8 cellular contexts compared by ENCODE assay signal in the genomic region with DNA sequence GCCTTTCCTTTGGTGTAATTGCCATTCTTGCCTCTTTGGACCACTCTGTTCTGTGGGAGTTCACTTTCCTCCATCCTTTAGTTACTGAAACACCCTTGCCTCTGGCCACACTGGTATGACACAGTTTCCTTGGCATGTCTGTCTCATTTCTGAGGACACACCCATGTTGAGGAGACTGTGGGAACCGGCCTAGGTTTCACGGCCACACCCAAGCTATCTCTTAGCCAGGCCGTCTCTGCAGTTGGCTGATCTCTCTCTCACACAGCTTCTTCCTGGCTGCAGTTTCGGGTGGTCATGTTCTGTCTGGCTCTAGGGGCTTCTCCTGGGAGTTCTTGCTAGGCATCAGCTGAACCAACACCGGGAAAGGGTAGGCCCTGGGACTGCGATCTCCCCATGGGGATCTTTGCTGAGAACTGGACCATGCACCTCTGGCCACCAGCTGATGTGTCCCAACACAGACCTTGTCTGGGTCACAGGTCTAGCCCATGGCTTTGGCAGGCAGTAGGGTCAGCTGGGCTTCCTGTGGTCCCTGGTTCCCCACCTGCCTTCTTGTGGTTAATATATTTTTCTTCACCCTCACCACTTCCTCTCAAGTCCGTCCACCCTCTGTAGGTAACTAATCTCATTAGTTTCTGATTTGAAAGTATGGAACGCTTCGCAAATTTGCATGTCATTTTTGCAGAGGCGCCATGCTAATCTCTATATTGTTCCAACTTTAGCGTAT. TPM values are rescaled to one million over a fixed set of nuclear protein-coding genes. Genes with fewer than 3 reads are reported as not detected.
DNase-seq lines count a peak whose midpoint lies in the region; ATAC-seq and TF ChIP-seq lines count a peak whose summit lies in the region.

No MANE protein-coding gene starts in this region.

- intact Hi-C loops in aorta (cut with DNase I), result no loop called here

- peaks cover 3% of the 10 kb centered on the region for H3K9me3 ChIP-seq in aorta (ENCODE audit: control insufficient read depth, low read length)

- peak; percentile 95 for ATAC-seq in GM18861 (IDR thresholded peaks at IDR 0.05; ENCODE audit: unreplicated experiment)
- ATAC-seq in HG02759 (IDR thresholded peaks at IDR 0.05; ENCODE audit: unreplicated experiment), result peak; percentile 91
- peak; percentile 42 for ATAC-seq in aorta (ENCODE audit: low FRiP score)
- ATAC-seq in stimulated activated naive CD8-positive, alpha-beta T cell treated with anti-CD3 and anti-CD28 coated beads, Interleukin-15, Interleukin-2, amounts not matched to agents 100 U/mL and 50 U/mL, for 24 hours, result no peak

- H3K4me1 ChIP-seq in aorta (ENCODE audit: control insufficient read depth in 1 of 2, insufficient read depth in 2 of 2, low read length in 2 of 2), result no peaks in the 10 kb centered on the region

- no peak for TF ChIP-seq CTCF in fibroblast of villous mesenchyme (IDR thresholded peaks at IDR 0.05; ENCODE audit: insufficient read depth, low read depth, low read length)

- no peaks in the 10 kb centered on the region for H3K27me3 ChIP-seq in aorta (ENCODE audit: control insufficient read depth in 1 of 2, insufficient read depth in 2 of 2, low read length in 1 of 2)

- DNase-seq in OCI-M1 (lab: John Stamatoyannopoulos, UW) (peak; percentile 57), fibroblast of villous mesenchyme (ENCODE audit: low read depth) (peak; percentile 88), aorta (no peak), NCI-H1694 (lab: John Stamatoyannopoulos, UW) (no peak)
- no peak for DNase-seq in stimulated activated CD4-positive, alpha-beta T cell treated with anti-CD3 and anti-CD28 coated beads, Interleukin-12 subunit alpha, Interleukin-12 subunit beta, amount 100 ng/mL, for 4 hours
- DNase-seq in stimulated activated naive CD8-positive, alpha-beta T cell treated with anti-CD3 and anti-CD28 coated beads, Interleukin-15, Interleukin-2, amounts not matched to agents 100 U/mL and 50 U/mL, for 24 hours, result no peak

- H3K27ac ChIP-seq in aorta (ENCODE audit: low read depth in 1 of 2, low read length in 2 of 2), result no peak overlapping the region

- H3K4me3 ChIP-seq in fibroblast of villous mesenchyme (ENCODE audit: low read depth, low read length), result no peak overlapping the region
- H3K4me3 ChIP-seq in aorta (ENCODE audit: low read length in 2 of 2), result no peak overlapping the region

- peaks cover 0 to 13% of the 10 kb centered on the region in 2 donors for H3K36me3 ChIP-seq in aorta (ENCODE audit: control insufficient read depth in 1 of 2, insufficient read depth in 2 of 2, low read length in 1 of 2)

- 76 to 79% methylated on average over 11 of the region's 11 CpGs for WGBS in aorta, 2 donors

RNA-seq across cellular contexts. Expression of a gene that starts 24.9 kb away (rescaled TPM):
- total RNA-seq in fibroblast of villous mesenchyme, result 0.43 and 0.64 TPM in 2 replicates
- 10 to 100 TPM in 1 of 2 donors, 1 to 10 TPM in 1; 9.7 to 18.0 TPM for total RNA-seq in aorta
- polyA plus RNA-seq in aorta, result 1 to 10 TPM; 2.7 to 8.8 TPM

RNA-seq across cellular contexts. Expression of a gene that starts 54.9 kb away (rescaled TPM):
- total RNA-seq in fibroblast of villous mesenchyme (386 and 487 TPM in 2 replicates), aorta (100 to 1,000 TPM; 226 to 242 TPM)
- 100 to 1,000 TPM; 100 to 103 TPM for polyA plus RNA-seq in aorta

Comparison
In these comparisons a context has a peak if more than half of its experiments do, and no peak if none do; other contexts are left out.
1. DNase-seq: peak in OCI-M1 (single experiment) and fibroblast of villous mesenchyme (single experiment); none in aorta (0 of 2), stimulated activated CD4-positive, alpha-beta T cell treated with anti-CD3 and anti-CD28 coated beads, Interleukin-12 subunit alpha, Interleukin-12 subunit beta, amount 100 ng/mL, for 4 hours (single experiment), stimulated activated naive CD8-positive, alpha-beta T cell treated with anti-CD3 and anti-CD28 coated beads, Interleukin-15, Interleukin-2, amounts not matched to agents 100 U/mL and 50 U/mL, for 24 hours (single experiment) and NCI-H1694 (single experiment).